Comparison of ENCODE assay signal across 1 cellular context in genomic region chr1:52404116-52404974, GRCh38.
TF ChIP-seq lines count a peak whose summit lies in the region.

TSS of gene ORC1 (minus strand) at chr1:52404423. CDS start at chr1:52402223, 2,200 bp downstream.
TSS of gene PRPF38A (plus strand) at chr1:52404602. CDS start at chr1:52404750, 148 bp downstream.

TF ChIP-seq in H1, 55 proteins besides CTCF, POLR2A, EP300 and RAD21:
- TF ChIP-seq SP4 (IDR thresholded peaks at IDR 0.05; ENCODE audit: low read length) (peak; percentile 64; the same call in 1 of the 2 replicates), NRF1 (IDR thresholded peaks at IDR 0.05; ENCODE audit: low read depth, low read length) (no peak), HDAC2 (IDR thresholded peaks at IDR 0.05; ENCODE audit: borderline replicate concordance in 1 of 2, low read depth in 2 of 2, low read length in 2 of 2) (no peak), PHF8 (conservative IDR thresholded peaks at IDR 0.05; ENCODE audit: low read depth, low read length) (peak; percentile 90), MAFK (IDR thresholded peaks at IDR 0.05; ENCODE audit: low read depth, low read length) (no peak), TEAD4 (IDR thresholded peaks at IDR 0.05; ENCODE audit: low read depth, low read length) (0 out of 2 replicates have a peak, but pooled peaks have one; percentile 18), SP1 (IDR thresholded peaks at IDR 0.05; ENCODE audit: low read depth, low read length) (peak; percentile 80), BACH1 (IDR thresholded peaks at IDR 0.05; ENCODE audit: low read length) (no peak), CEBPB (IDR thresholded peaks at IDR 0.05; ENCODE audit: low read depth, low read length) (peak; percentile 99), SIRT6 (IDR thresholded peaks at IDR 0.05; ENCODE audit: low read length) (no peak), ATF2 (IDR thresholded peaks at IDR 0.05; ENCODE audit: low read length) (peak; percentile 83), GTF2F1 (IDR thresholded peaks at IDR 0.05; ENCODE audit: borderline replicate concordance, low read depth, low read length) (no peak), CBX8 (IDR thresholded peaks at IDR 0.05; ENCODE audit: borderline replicate concordance, low read depth, low read length) (no peak), SIN3A (conservative IDR thresholded peaks at IDR 0.05 in 1 of 2, IDR thresholded peaks at IDR 0.05 in 1 of 2; ENCODE audit: low read depth in 1 of 2, low read length in 2 of 2) (peak; percentile 30 to 41; a peak in 2 of 4 replicates), CBX5 (IDR thresholded peaks at IDR 0.05; ENCODE audit: low read depth, low read length) (no peak), EZH2 (IDR thresholded peaks at IDR 0.05; ENCODE audit: low read depth, low read length, severe bottlenecking) (no peak), E2F6 (IDR thresholded peaks at IDR 0.05) (no peak), JUN (IDR thresholded peaks at IDR 0.05; ENCODE audit: low read depth, low read length) (0 out of 2 replicates have a peak, but pooled peaks have one; percentile 6), ATF3 (IDR thresholded peaks at IDR 0.05; ENCODE audit: insufficient read depth, low read depth, low read length) (no peak), KDM1A (IDR thresholded peaks at IDR 0.05; ENCODE audit: borderline replicate concordance, low read length) (no peak), RBBP5 (IDR thresholded peaks at IDR 0.05; ENCODE audit: borderline replicate concordance, low read depth, low read length) (peak; percentile 39; the same call in 1 of the 2 replicates), YY1 (IDR thresholded peaks at IDR 0.05; ENCODE audit: low read depth, low read length) (peak; percentile 97), MAX (IDR thresholded peaks at IDR 0.05) (peak; percentile 44; the same call in 1 of the 2 replicates), POLR2AphosphoS5 (IDR thresholded peaks at IDR 0.05; ENCODE audit: low read depth, low read length) (peak; percentile 91), USF2 (IDR thresholded peaks at IDR 0.05; ENCODE audit: low read length) (no peak), SP2 (IDR thresholded peaks at IDR 0.05; ENCODE audit: low read length) (no peak), RXRA (IDR thresholded peaks at IDR 0.05; ENCODE audit: insufficient read depth, low read depth, low read length) (no peak), FOSL1 (IDR thresholded peaks at IDR 0.05; ENCODE audit: insufficient read depth, low read depth, low read length) (no peak), CHD7 (IDR thresholded peaks at IDR 0.05; ENCODE audit: insufficient replicate concordance, low read length) (no peak), EGR1 (IDR thresholded peaks at IDR 0.05; ENCODE audit: borderline replicate concordance, low read depth, low read length) (no peak), CHD2 (IDR thresholded peaks at IDR 0.05; ENCODE audit: low read length) (no peak), SRF (IDR thresholded peaks at IDR 0.05; ENCODE audit: low read depth, low read length) (no peak), RNF2 (IDR thresholded peaks at IDR 0.05; ENCODE audit: borderline replicate concordance, low read depth, low read length, missing control alignments, poor library complexity, severe bottlenecking) (no peak), KDM4A (IDR thresholded peaks at IDR 0.05; ENCODE audit: low read depth, low read length, severe bottlenecking) (peak; percentile 44), TAF1 (IDR thresholded peaks at IDR 0.05; ENCODE audit: low read depth, low read length) (peak; percentile 97), ZNF274 (IDR thresholded peaks at IDR 0.05; ENCODE audit: borderline replicate concordance, extremely low read depth, low read length) (no peak), HDAC6 (IDR thresholded peaks at IDR 0.05; ENCODE audit: low read depth, low read length) (no peak), CHD1 (IDR thresholded peaks at IDR 0.05; ENCODE audit: low read depth, low read length) (peak; percentile 57; the same call in 1 of the 2 replicates), TAF7 (optimal IDR thresholded peaks at IDR 0.05; ENCODE audit: borderline replicate concordance, low read depth, low read length) (peak; percentile 66), TCF12 (IDR thresholded peaks at IDR 0.05; ENCODE audit: low read depth, low read length) (no peak), BRCA1 (IDR thresholded peaks at IDR 0.05; ENCODE audit: low read depth, low read length) (no peak), RFX5 (IDR thresholded peaks at IDR 0.05; ENCODE audit: borderline replicate concordance, low read depth, low read length) (no peak), SUZ12 (IDR thresholded peaks at IDR 0.05; ENCODE audit: low read length) (no peak), SAP30 (IDR thresholded peaks at IDR 0.05; ENCODE audit: insufficient read depth, insufficient replicate concordance, low read length) (peak; percentile 37), BCL11A (IDR thresholded peaks at IDR 0.05; ENCODE audit: low read depth in 2 of 2, low read length in 2 of 2) (no peak), POU5F1 (IDR thresholded peaks at IDR 0.05; ENCODE audit: low read depth, low read length) (no peak), JUND (IDR thresholded peaks at IDR 0.05; ENCODE audit: low read length) (0 out of 2 replicates have a peak, but pooled peaks have one; percentile 4), CTBP2 (IDR thresholded peaks at IDR 0.05; ENCODE audit: borderline replicate concordance, insufficient read depth, insufficient read length, low read length) (no peak), KDM5A (IDR thresholded peaks at IDR 0.05; ENCODE audit: low read length) (peak; percentile 96), GABPA (IDR thresholded peaks at IDR 0.05; ENCODE audit: borderline replicate concordance, insufficient read depth, low read length) (peak; percentile 87), CREB1 (IDR thresholded peaks at IDR 0.05) (peak; percentile 97), SIX5 (IDR thresholded peaks at IDR 0.05; ENCODE audit: low read depth, low read length) (no peak), NANOG (IDR thresholded peaks at IDR 0.05; ENCODE audit: insufficient read depth, low read depth, low read length, poor library complexity, severe bottlenecking) (no peak), ASH2L (IDR thresholded peaks at IDR 0.05; ENCODE audit: low read length) (peak; percentile 65), TBP (IDR thresholded peaks at IDR 0.05; ENCODE audit: low read depth, low read length) (peak; percentile 85)
